ENCODE assay signal across 8 cellular contexts in the genomic region with DNA sequence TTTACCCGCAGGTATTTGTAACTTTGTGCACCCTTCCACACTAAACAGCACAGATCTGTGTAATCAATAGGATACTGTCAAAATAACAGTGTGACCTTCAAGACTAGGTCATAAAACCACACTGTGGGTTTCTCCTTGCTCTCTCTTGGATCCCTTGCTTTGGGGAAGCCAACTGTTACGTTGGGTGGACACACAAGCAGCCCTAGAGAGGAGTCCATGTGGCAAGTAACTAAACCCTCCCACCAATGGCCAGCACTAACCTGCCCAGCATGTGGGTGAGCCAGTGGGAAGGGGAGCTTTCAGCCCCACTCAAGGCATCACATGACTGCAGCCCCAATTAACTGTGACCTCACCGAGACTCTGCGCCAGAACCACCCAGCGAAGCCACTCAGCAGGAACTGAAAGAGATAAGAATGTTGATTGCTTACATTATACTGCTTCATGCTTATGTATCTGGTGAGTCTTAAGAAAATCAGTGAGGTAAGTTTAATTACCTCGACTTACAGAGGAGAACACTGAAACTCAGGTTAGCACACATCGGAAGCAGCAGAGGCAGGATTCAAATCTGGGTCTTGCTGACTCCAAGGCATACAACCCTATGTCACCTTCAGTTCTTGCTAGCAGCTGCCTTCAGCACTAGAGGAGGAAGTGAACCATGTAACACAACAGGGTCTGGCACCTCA. TPM values are rescaled to one million over a fixed set of nuclear protein-coding genes. Genes with fewer than 3 reads are reported as not detected.
A peak's percentile ranks its signal among the peaks of the same experiment; 100 is the strongest.
DNase-seq lines count a peak whose midpoint lies in the region; ATAC-seq and TF ChIP-seq lines count a peak whose summit lies in the region.

No MANE protein-coding gene starts in this region.

- H3F3A ChIP-seq in PC-3 (ENCODE audit: low read length, unreplicated experiment) = no peaks in the 10 kb centered on the region

- no peaks in the 10 kb centered on the region for H3K27me3 ChIP-seq in PC-3 (ENCODE audit: low read length)

- H3K4me1 ChIP-seq in PC-3 (ENCODE audit: insufficient read depth, low read length) = peaks cover 22% of the 10 kb centered on the region

- H3K4me3 ChIP-seq in PC-3 (ENCODE audit: low read length) (peak overlapping the region; percentile 20; the same call in 1 of the 2 replicates), fibroblast of villous mesenchyme (ENCODE audit: low read depth, low read length) (no peak overlapping the region)

- BruUV-seq in PC-3 (replicated peaks; lab: Mats Ljungman, UMichigan) = no TSS peak

- intact Hi-C loops in PC-3 (cut with micrococcal nuclease) = no loop called here

- H2AFZ ChIP-seq in PC-3 (ENCODE audit: low read length) = 0 out of 2 replicates have a peak overlapping the region, but pooled peaks have one; percentile 3

- ATAC-seq in GM19023 (IDR thresholded peaks at IDR 0.05; ENCODE audit: unreplicated experiment) (peak; percentile 81), HG03064 (IDR thresholded peaks at IDR 0.05; ENCODE audit: low read depth, unreplicated experiment) (peak; percentile 81), PC-3 (no peak)

- DNase-seq in CD1c-positive myeloid dendritic cell (ENCODE audit: extremely low spot score) = peak; percentile 82
- no peak for DNase-seq in PC-3
- DNase-seq in fibroblast of villous mesenchyme (ENCODE audit: low read depth) = peak; percentile 42
- no peak for DNase-seq in COLO829 (ENCODE audit: low spot score)
- no peak for DNase-seq in NCI-H2196 treated with DMSO at 0.1 percent for 48 hours (lab: John Stamatoyannopoulos, UW; ENCODE audit: unreplicated experiment)
- DNase-seq in central memory CD4-positive, alpha-beta T cell = no peak

- CTCF ChIA-PET in PC-3 (lab: Charles Lee) = no interaction called here

- no peaks in the 10 kb centered on the region for H3K36me3 ChIP-seq in PC-3 (ENCODE audit: low read depth, low read length)

- POLR2A ChIA-PET in PC-3 (lab: Charles Lee; ENCODE audit: unreplicated experiment) = no interaction called here

- no peak overlapping the region for H3K9ac ChIP-seq in PC-3 (ENCODE audit: low read length)

- no peaks in the 10 kb centered on the region for H3K9me3 ChIP-seq in PC-3 (ENCODE audit: low read length)

- no peaks in the 10 kb centered on the region for H3K79me2 ChIP-seq in PC-3 (ENCODE audit: low read length)

- H3K9me2 ChIP-seq in PC-3 (replicated peaks; ENCODE audit: low read length) = no peaks in the 10 kb centered on the region

- TF ChIP-seq CTCF in PC-3 (conservative IDR thresholded peaks at IDR 0.05; ENCODE audit: low read depth, low read length) = no peak
- no peak for TF ChIP-seq CTCF in fibroblast of villous mesenchyme (IDR thresholded peaks at IDR 0.05; ENCODE audit: insufficient read depth, low read depth, low read length)

- H3K4me2 ChIP-seq in PC-3 (ENCODE audit: low read length) = peak overlapping the region; percentile 56

- H4K20me1 ChIP-seq in PC-3 (ENCODE audit: low read length) = no peaks in the 10 kb centered on the region

- no peak overlapping the region for H3K27ac ChIP-seq in PC-3 (ENCODE audit: low read length)

RNA-seq across cellular contexts. Expression of a gene that starts 9.4 kb away (rescaled TPM):
- total RNA-seq in PC-3 (2014; rRNA removed) (19.6 and 25.0 TPM in 2 replicates), fibroblast of villous mesenchyme (35.8 and 56.6 TPM in 2 replicates)

Comparison
In these comparisons a context has a peak if more than half of its experiments do, and no peak if none do; other contexts are left out.
1. DNase-seq: peak in CD1c-positive myeloid dendritic cell (single experiment) and fibroblast of villous mesenchyme (single experiment); none in PC-3 (single experiment), COLO829 (single experiment), NCI-H2196 treated with DMSO at 0.1 percent for 48 hours (single experiment) and central memory CD4-positive, alpha-beta T cell (single experiment).